ENCODE assay signal across 10 cellular contexts in the genomic region with DNA sequence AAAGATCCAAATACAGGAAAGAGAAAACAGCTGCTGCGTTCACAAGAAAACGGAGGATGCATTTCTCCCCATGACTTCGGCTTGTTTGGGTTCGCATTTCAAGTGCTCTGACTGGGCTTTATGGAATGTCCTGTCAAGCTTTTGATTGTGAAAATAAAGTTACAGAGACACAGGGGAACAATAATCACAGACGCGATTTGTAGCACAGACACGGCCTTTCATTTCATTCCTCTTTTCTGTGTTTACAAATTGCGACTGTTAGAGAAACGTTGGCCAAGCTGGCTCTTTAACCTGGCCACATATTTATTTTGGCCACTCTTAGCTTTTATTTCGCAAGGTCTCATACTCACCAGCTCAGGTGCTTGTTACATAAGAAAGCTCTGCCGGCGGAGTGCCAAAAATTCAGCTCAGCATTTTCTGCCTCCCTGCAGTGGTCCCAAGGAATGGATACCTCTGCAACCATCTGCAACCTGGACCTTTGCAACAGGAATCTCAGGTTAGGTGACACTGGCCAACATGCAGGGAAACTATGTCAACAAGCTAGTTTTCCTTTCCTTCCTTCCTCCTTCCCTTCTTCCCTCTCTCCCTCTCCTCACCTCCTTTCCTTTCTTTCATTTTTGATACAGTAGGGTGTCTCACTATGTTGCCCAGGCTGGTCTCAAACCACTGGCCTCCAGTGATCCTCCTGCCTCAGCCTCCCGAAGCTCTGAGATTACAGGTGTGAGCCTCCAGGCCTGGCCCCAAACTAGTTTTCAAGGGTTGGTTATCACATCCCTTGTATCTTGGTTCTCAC. TPM values are rescaled to one million over a fixed set of nuclear protein-coding genes. Genes with fewer than 3 reads are reported as not detected.
A peak's percentile ranks its signal among the peaks of the same experiment; 100 is the strongest.
DNase-seq lines count a peak whose midpoint lies in the region; ATAC-seq, FAIRE-seq and TF ChIP-seq lines count a peak whose summit lies in the region.
"Had no signal": no experiment of that assay in that cellular context is flagged by ENCODE, and none has a peak within 500 bp of the region (broad histone marks: within the 10 kb centered on the region; RNA-seq: fewer than 3 reads in every experiment).

No MANE protein-coding gene starts in this region.

- peaks cover 12% of the 10 kb centered on the region for H3K27me3 Mint-ChIP-seq in T-helper 2 cell treated with Interferon-gamma antibody and Interleukin-4, amounts not matched to agents 5 μg/mL and 100 μg/mL, for 36 hours (ENCODE audit: low read depth)

- peaks cover 3% of the 10 kb centered on the region for H3K4me1 ChIP-seq in ovary (ENCODE audit: insufficient read depth)

- H3K4me3 ChIP-seq in ovary = no peak overlapping the region

- no peaks in the 10 kb centered on the region for H3K9me3 ChIP-seq in ovary

- no peaks in the 10 kb centered on the region for H3K36me3 ChIP-seq in ovary

- no peak overlapping the region for H3K27ac Mint-ChIP-seq in T-helper 2 cell treated with Interferon-gamma antibody and Interleukin-4, amounts not matched to agents 5 μg/mL and 100 μg/mL, for 36 hours

- intact Hi-C loops in ovary (cut with DNase I) = no loop called here

- no peak for TF ChIP-seq CTCF in ovary (IDR thresholded peaks at IDR 0.05)

- no peak for ATAC-seq in GM21423 (IDR thresholded peaks at IDR 0.05; ENCODE audit: unreplicated experiment)

- no peak for TF ChIP-seq POLR2A in ovary (IDR thresholded peaks at IDR 0.05)

- 26 to 33% (median 27%) methylated on average over 13 of the region's 13 CpGs for WGBS in ovary, 3 donors

- no peaks in the 10 kb centered on the region for H3K9me3 Mint-ChIP-seq in T-helper 2 cell treated with Interferon-gamma antibody and Interleukin-4, amounts not matched to agents 5 μg/mL and 100 μg/mL, for 36 hours

- no peaks in the 10 kb centered on the region for H3K36me3 Mint-ChIP-seq in T-helper 2 cell treated with Interferon-gamma antibody and Interleukin-4, amounts not matched to agents 5 μg/mL and 100 μg/mL, for 36 hours (ENCODE audit: low read depth)

- H3K27me3 ChIP-seq in ovary = no peaks in the 10 kb centered on the region

- peak; percentile 60 for DNase-seq in COLO668 (lab: John Stamatoyannopoulos, UW; ENCODE audit: unreplicated experiment)
- peak; percentile 95 for DNase-seq in NCI-H510A (lab: John Stamatoyannopoulos, UW)
- DNase-seq in epithelial cell of prostate (ENCODE audit: low read depth, low spot score) = peak; percentile 43
- peak; percentile 39 to 62 (median 53) for DNase-seq in ovary
- no peak for DNase-seq in RCC 7860 (ENCODE audit: low spot score)
- no peak for DNase-seq in putamen (ENCODE audit: low spot score)
- no peak for DNase-seq in T-helper 2 cell treated with Interferon-gamma antibody and Interleukin-4, amounts not matched to agents 5 μg/mL and 100 μg/mL, for 36 hours (ENCODE audit: low spot score)
- DNase-seq: activated CD4-positive, CD25-positive, alpha-beta regulatory T cell; stimulated activated CD8-positive, alpha-beta memory T cell treated with anti-CD3 and anti-CD28 coated beads, Interleukin-4, amount 100 ng/mL, for 48 hours had no signal

- no peak overlapping the region for H3K4me3 Mint-ChIP-seq in T-helper 2 cell treated with Interferon-gamma antibody and Interleukin-4, amounts not matched to agents 5 μg/mL and 100 μg/mL, for 36 hours

- H3K27ac ChIP-seq in epithelial cell of prostate (peak overlapping the region; percentile 87), ovary (no peak overlapping the region)

- H3K4me1 Mint-ChIP-seq in T-helper 2 cell treated with Interferon-gamma antibody and Interleukin-4, amounts not matched to agents 5 μg/mL and 100 μg/mL, for 36 hours (ENCODE audit: low read depth) = no peaks in the 10 kb centered on the region

- FAIRE-seq in RCC 7860 (lab: Jason Lieb, UNC) = no peak

- TF ChIP-seq EP300 in ovary (IDR thresholded peaks at IDR 0.05) = no peak

RNA-seq across cellular contexts. Expression of gene SLC45A1, which starts 58.2 kb away (rescaled TPM):
- total RNA-seq in ovary = 1 to 10 TPM; 2.7 to 7.2 (median 4.5) TPM
- 1 to 10 TPM in 1 of 2 donors, under 1 TPM in 1; 0.70 to 4.7 TPM for polyA plus RNA-seq in ovary

Comparison
In these comparisons a context has a peak if more than half of its experiments do, and no peak if none do; other contexts are left out.
1. DNase-seq: peak in COLO668 (single experiment), NCI-H510A (single experiment), epithelial cell of prostate (single experiment) and ovary (5 of 5); none in RCC 7860 (single experiment), putamen (single experiment) and T-helper 2 cell treated with Interferon-gamma antibody and Interleukin-4, amounts not matched to agents 5 μg/mL and 100 μg/mL, for 36 hours (single experiment).